Comparison of ENCODE assay signal across 8 cellular contexts in genomic region chr7:21427861-21428641, GRCh38. TPM values are rescaled to one million over a fixed set of nuclear protein-coding genes. Genes with fewer than 3 reads are reported as not detected.
A peak's percentile ranks its signal among the peaks of the same experiment; 100 is the strongest.
DNase-seq lines count a peak whose midpoint lies in the region; ATAC-seq and TF ChIP-seq lines count a peak whose summit lies in the region.

SP4 (plus strand) TSS chr7:21428083; CDS start chr7:21428252, 169 bp downstream.

- H3K27me3 ChIP-seq in CD4-positive, alpha-beta T cell (ENCODE audit: control insufficient read depth, insufficient read depth, low read length): no peaks in the 10 kb centered on the region
- no peaks in the 10 kb centered on the region for H3K27me3 ChIP-seq in right lobe of liver

- peak within 1 kb of the TSS; percentile 100 for H3K4me3 Mint-ChIP-seq in CD4-positive, alpha-beta T cell
- peak within 1 kb of the TSS; percentile 98 for H3K4me3 Mint-ChIP-seq in activated CD4-positive, alpha-beta memory T cell treated with anti-CD3 and anti-CD28 coated beads for 36 hours

- peaks cover 46% of the 10 kb centered on the region for H3K36me3 Mint-ChIP-seq in CD4-positive, alpha-beta T cell (ENCODE audit: low read depth)
- peaks cover 20% of the 10 kb centered on the region for H3K36me3 Mint-ChIP-seq in activated CD4-positive, alpha-beta memory T cell treated with anti-CD3 and anti-CD28 coated beads for 36 hours

- peak within 1 kb of the TSS; percentile 97 for H3K27ac ChIP-seq in CD4-positive, alpha-beta T cell (ENCODE audit: low read depth, low read length)
- H3K27ac ChIP-seq in right lobe of liver: peak within 1 kb of the TSS; percentile 85 to 90 (median 89)

- intact Hi-C loops in CD4-positive, alpha-beta T cell (cut with DNase I, micrococcal nuclease): loop anchor here (5.0 to 10.0 kb wide), 6 partner anchors 76 to 1754 kb away; partner anchors contain the start of genes CDCA7L (in 1 of the 2), HYCC1 (in 1 of the 2), KLHL7 (in 1 of the 2) and NUP42 (in 1 of the 2)
- intact Hi-C loops in activated CD4-positive, alpha-beta memory T cell treated with anti-CD3 and anti-CD28 coated beads for 36 hours (cut with micrococcal nuclease): loop anchor here (1.0 to 5.0 kb wide), 8 partner anchors 64 to 1719 kb away; partner anchors contain the start of genes CDCA7L, HYCC1 and POLR1F
- intact Hi-C loops in right lobe of liver (cut with DNase I): no loop called here

- peaks cover 55% of the 10 kb centered on the region for H3K4me1 Mint-ChIP-seq in CD4-positive, alpha-beta T cell (ENCODE audit: low read depth)
- H3K4me1 Mint-ChIP-seq in activated CD4-positive, alpha-beta memory T cell treated with anti-CD3 and anti-CD28 coated beads for 36 hours (ENCODE audit: low read depth): peaks cover 45% of the 10 kb centered on the region

- H3K27ac Mint-ChIP-seq in CD4-positive, alpha-beta T cell: peak within 1 kb of the TSS; percentile 99
- H3K27ac Mint-ChIP-seq in activated CD4-positive, alpha-beta memory T cell treated with anti-CD3 and anti-CD28 coated beads for 36 hours: peak within 1 kb of the TSS; percentile 99

- no peaks in the 10 kb centered on the region for H3K9me3 Mint-ChIP-seq in CD4-positive, alpha-beta T cell
- H3K9me3 Mint-ChIP-seq in activated CD4-positive, alpha-beta memory T cell treated with anti-CD3 and anti-CD28 coated beads for 36 hours: no peaks in the 10 kb centered on the region

- POLR2A ChIA-PET in CD4-positive, alpha-beta T cell (lab: Charles Lee): interaction anchor here (0.7 to 2.4 kb wide), 21 partner anchors 9 to 1719 kb away, joined by 3 to 34 read pairs (median 6); partner anchors contain the start of genes CDCA7L, KLHL7 and POLR1F
- POLR2A ChIA-PET in activated CD4-positive, alpha-beta memory T cell treated with anti-CD3 and anti-CD28 coated beads for 36 hours (lab: Charles Lee): interaction anchor here (0.6 to 1.8 kb wide), 10 partner anchors 13 to 517 kb away, joined by 3 to 14 read pairs (median 3); no protein-coding TSS in a partner anchor

- no peak for TF ChIP-seq POLR2A in right lobe of liver (IDR thresholded peaks at IDR 0.05)

- no peaks in the 10 kb centered on the region for H3K36me3 ChIP-seq in right lobe of liver

- ATAC-seq in CD4-positive, alpha-beta T cell (ENCODE audit: poor library complexity): peak; percentile 66
- ATAC-seq in GM19455 (IDR thresholded peaks at IDR 0.05; ENCODE audit: unreplicated experiment) (peak; percentile 70), right lobe of liver (peak; percentile 79 to 85 (median 83))

- WGBS in right lobe of liver (ENCODE audit: insufficient coverage, low coverage, low lambda C conversion rate, missing lambda C conversion rate): under 1% methylated on average over 17 of the region's 63 CpGs

- H3K9me3 ChIP-seq in CD4-positive, alpha-beta T cell (ENCODE audit: control insufficient read depth, low read length): no peaks in the 10 kb centered on the region
- H3K9me3 ChIP-seq in right lobe of liver: no peaks in the 10 kb centered on the region

- CTCF ChIA-PET in CD4-positive, alpha-beta T cell (lab: Charles Lee): no interaction called here
- CTCF ChIA-PET in activated CD4-positive, alpha-beta memory T cell treated with anti-CD3 and anti-CD28 coated beads for 36 hours (lab: Charles Lee): interaction anchor here (0.9 to 1.1 kb wide), 2 partner anchors 9 to 172 kb away, joined by 3 read pairs; no protein-coding TSS in a partner anchor

- peak within 1 kb of the TSS; percentile 73 to 83 (median 74) for H3K4me3 ChIP-seq in right lobe of liver

- no peaks in the 10 kb centered on the region for H3K27me3 Mint-ChIP-seq in CD4-positive, alpha-beta T cell
- H3K27me3 Mint-ChIP-seq in activated CD4-positive, alpha-beta memory T cell treated with anti-CD3 and anti-CD28 coated beads for 36 hours: no peaks in the 10 kb centered on the region

- peaks cover 0 to 9% (median 2%) of the 10 kb centered on the region in 4 donors for H3K4me1 ChIP-seq in right lobe of liver

- no peak for TF ChIP-seq CTCF in CD4-positive, alpha-beta T cell (IDR thresholded peaks at IDR 0.05)
- TF ChIP-seq CTCF in right lobe of liver (IDR thresholded peaks at IDR 0.05): peak in 3 of 4 donors; percentile 14 to 22 (median 22)

- DNase-seq in CD4-positive, alpha-beta T cell: peak; percentile 88 to 98 (median 94)
- DNase-seq in HK-2 (ENCODE audit: unreplicated experiment) (peak; percentile 96), NCI-H82 treated with DMSO at 0.1 percent for 48 hours (lab: John Stamatoyannopoulos, UW; ENCODE audit: unreplicated experiment) (peak; percentile 87), dermis microvascular lymphatic vessel endothelial cell (ENCODE audit: low read depth in 2 of 2) (peak; percentile 70 to 96), right lobe of liver (peak; percentile 97 to 98 (median 97))
- peak; percentile 96 for DNase-seq in activated CD4-positive, alpha-beta memory T cell treated with anti-CD3 and anti-CD28 coated beads for 36 hours
- DNase-seq in stimulated activated CD4-positive, alpha-beta T cell treated with anti-CD3 and anti-CD28 coated beads, Interleukin-4, amount 100 ng/mL, for 24 hours: peak; percentile 95

RNA-seq across cellular contexts. Expression of gene SP4, which starts in this region (rescaled TPM):
- total RNA-seq in CD4-positive, alpha-beta T cell: 10 to 100 TPM; 31.5 to 33.7 TPM
- 10 to 100 TPM; 18.4 to 19.0 TPM for total RNA-seq in activated CD4-positive, alpha-beta memory T cell treated with anti-CD3 and anti-CD28 coated beads for 36 hours
- total RNA-seq in dermis microvascular lymphatic vessel endothelial cell (5.0 and 5.6 TPM in 2 replicates), right lobe of liver (1 to 10 TPM; 1.2 to 3.2 (median 2.3) TPM)

Comparison
In these comparisons a context has a peak if more than half of its experiments do, and no peak if none do; other contexts are left out.
1. Peak in every context shown above with its lines: DNase-seq, ATAC-seq, H3K4me3 ChIP-seq and H3K27ac ChIP-seq.
2. intact Hi-C loops: an anchor here in CD4-positive, alpha-beta T cell (5.0 to 10.0 kb wide) and activated CD4-positive, alpha-beta memory T cell treated with anti-CD3 and anti-CD28 coated beads for 36 hours (1.0 to 5.0 kb wide); none called in right lobe of liver.